21 cellular contexts compared by ENCODE assay signal in the genomic region with DNA sequence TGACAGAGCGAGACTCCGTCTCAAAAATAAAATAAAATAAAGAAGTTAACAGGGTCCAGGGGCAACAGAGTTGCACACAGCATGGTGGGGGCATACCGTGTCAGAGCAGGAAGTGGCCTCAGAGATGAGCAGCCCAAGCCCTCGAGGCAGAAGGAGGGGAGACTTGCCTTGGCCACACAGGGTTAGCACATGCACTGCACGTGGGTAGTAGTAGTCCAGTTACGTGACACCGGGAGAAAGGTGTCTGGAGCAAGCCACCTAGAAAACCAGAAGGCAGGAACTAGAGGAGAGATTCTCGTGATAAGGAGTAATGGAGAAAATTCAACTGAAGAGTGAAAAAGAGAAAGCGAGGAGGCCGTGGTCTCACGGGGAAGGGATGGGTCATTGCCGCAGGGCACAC. TPM values are rescaled to one million over a fixed set of nuclear protein-coding genes. Genes with fewer than 3 reads are reported as not detected.
A peak's percentile ranks its signal among the peaks of the same experiment; 100 is the strongest.
DNase-seq lines count a peak whose midpoint lies in the region; ATAC-seq and TF ChIP-seq lines count a peak whose summit lies in the region.
"Had no signal": no experiment of that assay in that cellular context is flagged by ENCODE, and none has a peak within 500 bp of the region (broad histone marks: within the 10 kb centered on the region; RNA-seq: fewer than 3 reads in every experiment).

No MANE protein-coding gene starts in this region.

- no peaks in the 10 kb centered on the region for H3K9me3 Mint-ChIP-seq in neural progenitor cell
- H3K9me3 Mint-ChIP-seq: CD4-positive, CD25-positive, alpha-beta regulatory T cell had no signal

- H3K27me3 Mint-ChIP-seq in neural progenitor cell (ENCODE audit: insufficient read depth, low read depth) = peaks cover 5% of the 10 kb centered on the region

- no peak overlapping the region for H2AFZ ChIP-seq in neural progenitor cell (replicated peaks)

- no peak overlapping the region for H3K4me3 Mint-ChIP-seq in neural progenitor cell
- H3K4me3 Mint-ChIP-seq: CD4-positive, CD25-positive, alpha-beta regulatory T cell had no signal

- ATAC-seq in sciatic nerve (no peak), GM21786 (IDR thresholded peaks at IDR 0.05; ENCODE audit: unreplicated experiment) (no peak), esophagus mucosa (no peak)

- no peak overlapping the region for H3K4me2 ChIP-seq in neural progenitor cell

- no peaks in the 10 kb centered on the region for H3K36me3 ChIP-seq in neural progenitor cell
- H3K36me3 ChIP-seq: MG63 had no signal

- peaks cover 8% of the 10 kb centered on the region for H3K4me1 ChIP-seq in neural progenitor cell

- no peak overlapping the region for H3K4me3 ChIP-seq in neural progenitor cell
- H3K4me3 ChIP-seq: MG63 had no signal

- H3F3A ChIP-seq in neural progenitor cell (ENCODE audit: low read depth) = peaks cover 12% of the 10 kb centered on the region

- H4K20me1 ChIP-seq in neural progenitor cell (ENCODE audit: low read depth) = no peaks in the 10 kb centered on the region

- H3K9ac ChIP-seq in neural progenitor cell = no peak overlapping the region

- no peaks in the 10 kb centered on the region for H3K9me3 ChIP-seq in neural progenitor cell (ENCODE audit: low read depth)
- H3K9me3 ChIP-seq: MG63 had no signal

- H3K4me1 Mint-ChIP-seq in neural progenitor cell = peaks cover 21% of the 10 kb centered on the region

- peak overlapping the region; percentile 75 for H3K27ac Mint-ChIP-seq in neural progenitor cell

- TF ChIP-seq CTCF in RWPE1 (conservative IDR thresholded peaks at IDR 0.05; ENCODE audit: low read depth) (no peak), neural progenitor cell (IDR thresholded peaks at IDR 0.05) (no peak)

- POLR2A ChIA-PET in RWPE1 (lab: Yijun Ruan, JAX; ENCODE audit: low non-redundant PET) = no interaction called here

- intact Hi-C loops in sciatic nerve (cut with DNase I) = no loop called here

- no peaks in the 10 kb centered on the region for H3K79me2 ChIP-seq in neural progenitor cell (ENCODE audit: low read depth)

- CTCF ChIA-PET in RWPE1 (lab: Yijun Ruan, JAX) = interaction anchor here (0.7 to 4.0 kb wide), 2 partner anchors 124 to 133 kb away, joined by 4 to 31 read pairs; no protein-coding TSS in a partner anchor

- H3K27ac ChIP-seq in RWPE1 (peak overlapping the region; percentile 47), neural progenitor cell (no peak overlapping the region)
- H3K27ac ChIP-seq: 22Rv1, HL-60 had no signal

- DNase-seq in activated effector memory CD4-positive, alpha-beta T cell treated with anti-CD3 and anti-CD28 coated beads, Interleukin-2, amount 50 U/mL, for 16 hours = peak; percentile 16
- DNase-seq in activated effector memory CD4-positive, alpha-beta T cell treated with Interleukin-2 at 50 U/mL for 16 hours = no peak
- DNase-seq in RWPE1 (ENCODE audit: low spot score) (no peak), neural progenitor cell (ENCODE audit: low spot score) (no peak), sciatic nerve (ENCODE audit: low spot score) (peak; percentile 13), AG08395 (ENCODE audit: low spot score) (no peak)
- DNase-seq: ACHN; CD4-positive, CD25-positive, alpha-beta regulatory T cell; GOT3; HCEC 1CT; MG63; NCI-H2029; NCI-H446 treated with DMSO at 0.1 percent for 48 hours; NCI-H526; NCI-H82; NK-92 treated with Interleukin-12 subunit alpha and Interleukin-12 subunit beta, amount 100 ng/mL, for 24 hours; SHP77 treated with DMSO at 0.1 percent for 48 hours had no signal

- no peaks in the 10 kb centered on the region for H3K27me3 ChIP-seq in neural progenitor cell
- H3K27me3 ChIP-seq: MG63 had no signal

- no peaks in the 10 kb centered on the region for H3K36me3 Mint-ChIP-seq in neural progenitor cell
- H3K36me3 Mint-ChIP-seq: CD4-positive, CD25-positive, alpha-beta regulatory T cell had no signal

RNA-seq across cellular contexts. Expression of gene DENND2A, which starts 9.8 kb away (rescaled TPM):
- total RNA-seq in neural progenitor cell (ENCODE audit: low replicate concordance) = 23.7 and 27.0 TPM in 2 replicates
- 37.6 TPM for total RNA-seq in sciatic nerve
- 1.0 TPM for total RNA-seq in esophagus mucosa
- total RNA-seq: CD4-positive, CD25-positive, alpha-beta regulatory T cell had no signal

RNA-seq across cellular contexts. Expression of gene ADCK2, which starts 22.4 kb away (rescaled TPM):
- 7.8 and 12.3 TPM in 2 replicates for total RNA-seq in neural progenitor cell (ENCODE audit: low replicate concordance)
- total RNA-seq in sciatic nerve = 13.9 TPM
- 20.2 TPM for total RNA-seq in esophagus mucosa

RNA-seq across cellular contexts. Expression of gene NDUFB2, which starts 46.1 kb away (rescaled TPM):
- 241 and 310 TPM in 2 replicates for total RNA-seq in neural progenitor cell (ENCODE audit: low replicate concordance)
- 119 TPM for total RNA-seq in sciatic nerve
- total RNA-seq in esophagus mucosa = 181 TPM

Comparison
In these comparisons a context has a peak if more than half of its experiments do, and no peak if none do; other contexts are left out.
1. DNase-seq: peak in activated effector memory CD4-positive, alpha-beta T cell treated with anti-CD3 and anti-CD28 coated beads, Interleukin-2, amount 50 U/mL, for 16 hours (single experiment) and sciatic nerve (single experiment); none in activated effector memory CD4-positive, alpha-beta T cell treated with Interleukin-2 at 50 U/mL for 16 hours (single experiment), RWPE1 (single experiment), neural progenitor cell (single experiment) and AG08395 (single experiment).
2. RNA of gene DENND2A, which starts 9.8 kb away (total RNA-seq): 37.6 TPM in sciatic nerve (single experiment) and 23.7 to 27.0 TPM in neural progenitor cell; 1.0 TPM in esophagus mucosa (single experiment); every median in the first group is over 10 times any median in the second.